Comparison of ENCODE assay signal across 1 cellular context in the genomic region with DNA sequence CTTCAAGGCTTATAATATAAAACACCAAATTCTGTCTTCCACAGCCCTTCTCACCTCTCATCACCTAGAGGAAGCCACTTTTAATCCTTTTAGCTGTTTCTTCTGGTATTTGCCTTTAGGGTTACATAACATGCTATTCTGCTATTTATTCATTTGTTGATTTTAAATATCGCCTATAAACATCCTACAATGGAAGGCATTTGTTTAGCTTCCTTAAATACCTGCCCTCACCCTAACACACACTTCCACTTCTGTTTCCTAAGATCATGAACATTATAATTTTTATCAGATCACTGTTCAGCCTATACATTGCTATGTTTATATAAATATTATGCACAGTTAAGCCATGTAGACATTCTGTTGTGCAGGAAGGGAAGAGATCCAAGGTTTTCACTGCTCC.
TF ChIP-seq lines count a peak whose summit lies in the region.

No MANE protein-coding gene starts in this region.

TF ChIP-seq in HCT116, 20 proteins besides CTCF, POLR2A, EP300 and RAD21 (continued from another document):
- no peak for TF ChIP-seq ZNF274 (IDR thresholded peaks at IDR 0.05; ENCODE audit: low read depth, low read length)
- no peak for TF ChIP-seq ZBTB33 (IDR thresholded peaks at IDR 0.05; ENCODE audit: extremely low read depth, insufficient replicate concordance, low read length)
- TF ChIP-seq ATF3 (IDR thresholded peaks at IDR 0.05): no peak
